Comparison of ENCODE assay signal across 1 cellular context in the genomic region with DNA sequence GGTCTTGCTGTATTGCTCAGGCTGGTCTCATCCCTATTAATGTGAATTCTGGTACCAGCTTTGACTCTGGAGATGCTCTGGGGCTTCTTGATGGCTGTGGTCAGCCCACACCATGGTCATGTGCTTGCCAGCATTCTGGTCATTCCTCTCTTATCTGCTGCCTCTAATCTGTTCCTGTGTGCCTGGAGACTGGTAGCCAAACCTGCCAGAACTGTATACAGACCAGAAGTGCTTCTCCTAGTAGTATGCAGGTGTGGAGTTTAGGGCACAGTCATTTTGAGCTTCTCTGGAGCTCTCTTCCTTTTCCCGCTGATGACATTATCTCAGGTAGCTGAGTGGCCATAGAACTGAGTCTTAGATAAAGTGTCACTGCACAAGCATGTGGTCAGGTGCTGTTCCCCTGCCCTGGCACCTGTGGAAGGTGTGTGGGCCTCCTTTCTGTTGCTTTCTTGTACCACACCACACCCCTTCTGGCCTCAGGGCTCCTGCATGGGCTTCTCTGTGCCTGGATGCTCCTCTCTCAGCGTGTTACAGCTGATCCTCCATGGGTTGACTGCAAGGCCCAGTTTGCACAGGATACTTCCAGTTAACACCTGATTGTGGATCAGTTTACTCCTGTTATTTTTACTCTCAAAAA.
TF ChIP-seq lines count a peak whose summit lies in the region.

No MANE protein-coding gene starts in this region.

TF ChIP-seq in K562, 482 proteins besides CTCF, POLR2A, EP300 and RAD21:
- TF ChIP-seq, protein P1, sequence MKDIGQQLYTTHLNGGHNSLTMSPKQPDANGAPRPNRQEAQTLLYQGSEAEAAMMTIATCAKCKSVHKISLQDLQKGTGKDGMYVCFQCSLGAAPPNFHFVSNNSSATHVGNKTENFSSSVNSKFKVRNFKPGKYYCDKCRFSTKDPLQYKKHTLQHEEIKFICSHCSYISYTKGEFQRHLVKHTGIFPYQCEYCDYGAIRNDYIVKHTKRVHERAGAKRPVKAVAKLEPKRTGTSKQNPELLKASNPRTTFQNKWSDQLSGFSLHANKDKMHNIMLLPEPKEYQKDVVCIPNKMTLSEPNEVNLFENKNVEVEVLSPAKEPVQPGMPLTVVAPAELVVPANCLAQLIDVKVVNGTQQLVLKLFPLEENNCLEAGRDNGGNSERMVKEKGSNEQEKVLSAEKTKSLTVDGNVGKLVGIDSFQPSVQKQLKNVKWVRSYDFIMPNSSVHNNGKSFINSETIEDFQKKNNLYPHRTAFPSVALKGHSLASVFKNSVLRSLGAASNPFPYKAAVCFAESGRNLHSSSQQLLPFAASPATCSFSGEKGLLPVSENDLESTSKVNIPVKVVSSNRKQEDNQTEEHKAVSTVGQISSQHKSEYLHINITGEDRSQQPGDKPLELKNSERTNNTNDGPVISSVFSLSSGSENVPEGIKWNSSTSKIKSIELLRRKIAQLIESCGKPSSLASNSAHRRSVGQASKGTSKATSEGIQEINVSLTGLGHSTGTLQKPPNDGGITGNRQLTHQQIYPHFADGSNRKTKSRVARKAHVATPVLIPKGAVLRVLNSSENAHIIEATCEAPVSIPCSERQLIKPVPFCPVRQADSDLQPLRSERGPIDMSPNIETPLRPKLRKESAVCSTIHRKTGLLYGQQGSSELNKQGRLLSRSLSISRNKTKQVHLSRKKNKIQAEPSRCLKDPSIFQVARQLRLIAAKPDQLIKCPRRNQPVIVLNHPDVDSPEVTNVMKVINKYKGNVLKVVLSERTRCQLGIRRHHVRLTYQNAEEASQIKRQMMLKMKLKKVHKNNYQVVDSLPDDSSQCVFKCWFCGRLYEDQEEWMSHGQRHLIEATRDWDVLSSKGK (CRISPR knock-in tag; IDR thresholded peaks at IDR 0.05), result no peak
- TF ChIP-seq ZNF134 (CRISPR knock-in tag; conservative IDR thresholded peaks at IDR 0.05), result no peak
- TF ChIP-seq ZBTB1 (CRISPR knock-in tag; IDR thresholded peaks at IDR 0.05; ENCODE audit: borderline replicate concordance, low read depth), result no peak
- no peak for TF ChIP-seq KLF16 (IDR thresholded peaks at IDR 0.05)
- TF ChIP-seq, protein P2, sequence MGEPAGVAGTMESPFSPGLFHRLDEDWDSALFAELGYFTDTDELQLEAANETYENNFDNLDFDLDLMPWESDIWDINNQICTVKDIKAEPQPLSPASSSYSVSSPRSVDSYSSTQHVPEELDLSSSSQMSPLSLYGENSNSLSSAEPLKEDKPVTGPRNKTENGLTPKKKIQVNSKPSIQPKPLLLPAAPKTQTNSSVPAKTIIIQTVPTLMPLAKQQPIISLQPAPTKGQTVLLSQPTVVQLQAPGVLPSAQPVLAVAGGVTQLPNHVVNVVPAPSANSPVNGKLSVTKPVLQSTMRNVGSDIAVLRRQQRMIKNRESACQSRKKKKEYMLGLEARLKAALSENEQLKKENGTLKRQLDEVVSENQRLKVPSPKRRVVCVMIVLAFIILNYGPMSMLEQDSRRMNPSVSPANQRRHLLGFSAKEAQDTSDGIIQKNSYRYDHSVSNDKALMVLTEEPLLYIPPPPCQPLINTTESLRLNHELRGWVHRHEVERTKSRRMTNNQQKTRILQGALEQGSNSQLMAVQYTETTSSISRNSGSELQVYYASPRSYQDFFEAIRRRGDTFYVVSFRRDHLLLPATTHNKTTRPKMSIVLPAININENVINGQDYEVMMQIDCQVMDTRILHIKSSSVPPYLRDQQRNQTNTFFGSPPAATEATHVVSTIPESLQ (CRISPR knock-in tag; IDR thresholded peaks at IDR 0.05), result no peak
- TF ChIP-seq U2AF2 (optimal IDR thresholded peaks at IDR 0.05; ENCODE audit: low read depth, low read length), result no peak
- TF ChIP-seq, protein P3, sequence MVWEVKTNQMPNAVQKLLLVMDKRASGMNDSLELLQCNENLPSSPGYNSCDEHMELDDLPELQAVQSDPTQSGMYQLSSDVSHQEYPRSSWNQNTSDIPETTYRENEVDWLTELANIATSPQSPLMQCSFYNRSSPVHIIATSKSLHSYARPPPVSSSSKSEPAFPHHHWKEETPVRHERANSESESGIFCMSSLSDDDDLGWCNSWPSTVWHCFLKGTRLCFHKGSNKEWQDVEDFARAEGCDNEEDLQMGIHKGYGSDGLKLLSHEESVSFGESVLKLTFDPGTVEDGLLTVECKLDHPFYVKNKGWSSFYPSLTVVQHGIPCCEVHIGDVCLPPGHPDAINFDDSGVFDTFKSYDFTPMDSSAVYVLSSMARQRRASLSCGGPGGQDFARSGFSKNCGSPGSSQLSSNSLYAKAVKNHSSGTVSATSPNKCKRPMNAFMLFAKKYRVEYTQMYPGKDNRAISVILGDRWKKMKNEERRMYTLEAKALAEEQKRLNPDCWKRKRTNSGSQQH (CRISPR knock-in tag; IDR thresholded peaks at IDR 0.05), result no peak
- TF ChIP-seq HNRNPUL1 (IDR thresholded peaks at IDR 0.05; ENCODE audit: low read length), result no peak
- TF ChIP-seq ZC3H8 (IDR thresholded peaks at IDR 0.05), result no peak
- TF ChIP-seq, protein P4, sequence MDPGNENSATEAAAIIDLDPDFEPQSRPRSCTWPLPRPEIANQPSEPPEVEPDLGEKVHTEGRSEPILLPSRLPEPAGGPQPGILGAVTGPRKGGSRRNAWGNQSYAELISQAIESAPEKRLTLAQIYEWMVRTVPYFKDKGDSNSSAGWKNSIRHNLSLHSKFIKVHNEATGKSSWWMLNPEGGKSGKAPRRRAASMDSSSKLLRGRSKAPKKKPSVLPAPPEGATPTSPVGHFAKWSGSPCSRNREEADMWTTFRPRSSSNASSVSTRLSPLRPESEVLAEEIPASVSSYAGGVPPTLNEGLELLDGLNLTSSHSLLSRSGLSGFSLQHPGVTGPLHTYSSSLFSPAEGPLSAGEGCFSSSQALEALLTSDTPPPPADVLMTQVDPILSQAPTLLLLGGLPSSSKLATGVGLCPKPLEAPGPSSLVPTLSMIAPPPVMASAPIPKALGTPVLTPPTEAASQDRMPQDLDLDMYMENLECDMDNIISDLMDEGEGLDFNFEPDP (CRISPR knock-in tag; IDR thresholded peaks at IDR 0.05), result no peak
- TF ChIP-seq HNRNPK (IDR thresholded peaks at IDR 0.05; ENCODE audit: low read depth, low read length, poor library complexity, severe bottlenecking), result no peak
- no peak for TF ChIP-seq ZC3H4 (CRISPR knock-in tag; IDR thresholded peaks at IDR 0.05; ENCODE audit: borderline replicate concordance)
- TF ChIP-seq ATF7 (IDR thresholded peaks at IDR 0.05), result no peak
- TF ChIP-seq TEAD1 (CRISPR knock-in tag; IDR thresholded peaks at IDR 0.05), result no peak
- TF ChIP-seq RBM17 (IDR thresholded peaks at IDR 0.05; ENCODE audit: borderline replicate concordance, low read depth, low read length), result no peak
- TF ChIP-seq ZNF668 (CRISPR knock-in tag; IDR thresholded peaks at IDR 0.05), result no peak
- no peak for TF ChIP-seq MCM7 (IDR thresholded peaks at IDR 0.05)
- no peak for TF ChIP-seq ZKSCAN8 (CRISPR knock-in tag; IDR thresholded peaks at IDR 0.05)
- no peak for TF ChIP-seq ZNF12 (CRISPR knock-in tag; IDR thresholded peaks at IDR 0.05)
- no peak for TF ChIP-seq COPS2 (conservative IDR thresholded peaks at IDR 0.05)
